ENCODE assay signal across 26 cellular contexts in the genomic region with DNA sequence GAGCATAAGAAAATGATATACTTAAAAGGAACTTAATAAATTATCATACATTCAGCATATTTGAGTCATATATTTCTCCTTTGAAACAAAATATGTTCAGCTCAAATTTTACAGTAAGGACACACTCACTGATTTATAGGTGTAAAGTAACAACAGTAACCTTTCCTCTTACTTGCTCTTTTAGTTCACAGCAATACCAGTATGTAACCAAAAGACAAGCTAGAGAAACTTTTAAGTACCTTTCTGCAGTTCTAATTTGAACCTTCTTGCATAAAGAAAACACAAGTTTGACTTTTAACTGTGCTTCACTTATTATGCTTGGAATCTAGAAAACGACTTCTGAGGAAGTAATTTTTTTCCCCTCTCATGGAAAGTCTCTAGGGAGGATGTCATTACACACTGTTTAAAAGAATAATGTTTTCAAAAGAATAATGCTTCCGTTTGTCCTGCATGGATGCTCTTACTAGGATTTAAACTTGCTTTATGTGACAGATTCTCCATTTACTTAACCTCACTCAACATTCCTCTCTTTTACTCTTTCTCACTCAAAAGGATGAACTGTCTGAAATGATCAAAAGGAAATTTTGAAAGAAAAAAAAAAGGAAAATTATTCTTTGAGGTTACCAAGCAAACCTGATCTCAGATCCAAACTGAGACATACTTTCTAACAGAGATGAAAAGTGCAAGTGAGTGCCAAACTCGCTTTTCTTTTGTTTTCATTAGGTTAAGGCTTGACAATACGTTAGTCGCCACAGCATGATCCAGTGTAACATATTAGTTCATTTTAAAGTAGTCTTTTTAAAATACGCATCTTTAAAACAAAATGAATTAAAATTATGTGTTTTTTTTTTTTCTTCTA. TPM values are rescaled to one million over a fixed set of nuclear protein-coding genes. Genes with fewer than 3 reads are reported as not detected.
A peak's percentile ranks its signal among the peaks of the same experiment; 100 is the strongest.
DNase-seq lines count a peak whose midpoint lies in the region; ATAC-seq, FAIRE-seq and TF ChIP-seq lines count a peak whose summit lies in the region.
"Had no signal": no experiment of that assay in that cellular context is flagged by ENCODE, and none has a peak within 500 bp of the region (broad histone marks: within the 10 kb centered on the region; RNA-seq: fewer than 3 reads in every experiment).

No MANE protein-coding gene starts in this region.

- H3K9me3 ChIP-seq in K562 (replicated peaks; ENCODE audit: control insufficient read depth, insufficient read depth, low read depth, low read length) (no peaks in the 10 kb centered on the region), Caco-2 (no peaks in the 10 kb centered on the region)
- H3K9me3 ChIP-seq: ascending aorta, esophagus squamous epithelium, heart left ventricle, stomach, transverse colon had no signal

- CTCF ChIA-PET in K562 (lab: Yijun Ruan, JAX; ENCODE audit: low intra/inter-chr PET ratio) (no interaction called here), Caco-2 (lab: Charles Lee) (no interaction called here)

- peaks cover 15% of the 10 kb centered on the region for H3K36me3 Mint-ChIP-seq in HFFc6 (ENCODE audit: low read depth)
- peaks cover 11% of the 10 kb centered on the region for H3K36me3 Mint-ChIP-seq in mesothelial cell of epicardium
- H3K36me3 Mint-ChIP-seq in stimulated activated naive B cell treated with anti-CD40 and anti-IgM and Interleukin-4, amounts not matched to agents 10 μg/mL and 1 μg/mL and 100 μg/mL, for 72 hours: peaks cover 11 to 13% of the 10 kb centered on the region in 2 donors
- no peaks in the 10 kb centered on the region for H3K36me3 Mint-ChIP-seq in Caco-2 (ENCODE audit: insufficient read depth, unreplicated experiment)
- H3K36me3 Mint-ChIP-seq: activated naive CD4-positive, alpha-beta T cell treated with anti-CD3 and anti-CD28 coated beads, Interleukin-2, amount 50 U/mL, for 72 hours had no signal

- no peak for TF ChIP-seq RAD21 in K562 (CRISPR knock-in tag; conservative IDR thresholded peaks at IDR 0.05 in 1 of 2, IDR thresholded peaks at IDR 0.05 in 1 of 2)

- H4K20me1 ChIP-seq in K562 (replicated peaks; ENCODE audit: control insufficient read depth, insufficient read depth, low read length): no peaks in the 10 kb centered on the region

- intact Hi-C loops in K562 (cut with micrococcal nuclease): loop anchor here (5.0 kb wide), 1 partner anchor 157 kb away; no protein-coding TSS in a partner anchor
- intact Hi-C loops in Caco-2 (cut with micrococcal nuclease; ENCODE audit: unreplicated experiment): no loop called here

- no peaks in the 10 kb centered on the region; a peak in 1 of 5 replicates for H3K4me1 ChIP-seq in K562 (replicated peaks in 1 of 2; ENCODE audit: control insufficient read depth in 2 of 2, insufficient read depth in 2 of 2, low read length in 2 of 2)
- H3K4me1 ChIP-seq in Caco-2: no peaks in the 10 kb centered on the region
- H3K4me1 ChIP-seq: esophagus squamous epithelium, stomach, transverse colon had no signal

- H3K4me1 Mint-ChIP-seq in HFFc6 (ENCODE audit: low read depth): peaks cover 68% of the 10 kb centered on the region
- H3K4me1 Mint-ChIP-seq in mesothelial cell of epicardium: peaks cover 48% of the 10 kb centered on the region
- peaks cover 15 to 48% of the 10 kb centered on the region in 2 donors for H3K4me1 Mint-ChIP-seq in stimulated activated naive B cell treated with anti-CD40 and anti-IgM and Interleukin-4, amounts not matched to agents 10 μg/mL and 1 μg/mL and 100 μg/mL, for 72 hours
- H3K4me1 Mint-ChIP-seq in Caco-2 (ENCODE audit: low read depth, unreplicated experiment): no peaks in the 10 kb centered on the region
- H3K4me1 Mint-ChIP-seq: activated CD4-positive, alpha-beta T cell treated with anti-CD3 and anti-CD28 coated beads, Interleukin-2, amount 10 ng/mL, durations not matched to agents 7 days and 5 days had no signal

- H2AFZ ChIP-seq in K562 (ENCODE audit: low read depth, low read length): no peak overlapping the region

- H3K27ac ChIP-seq in K562 (ENCODE audit: extremely low read depth, low read depth, low read length): no peak overlapping the region
- H3K27ac ChIP-seq: ascending aorta, esophagus squamous epithelium, heart left ventricle, stomach, transverse colon, VCaP had no signal

- H3K9ac ChIP-seq in K562 (ENCODE audit: insufficient read depth in 1 of 2, low read depth in 2 of 2, low read length in 2 of 2): no peak overlapping the region

- H3K9me1 ChIP-seq in K562 (ENCODE audit: control insufficient read depth, insufficient read depth, low read length): no peaks in the 10 kb centered on the region

- H3K9me3 Mint-ChIP-seq in HFFc6: no peaks in the 10 kb centered on the region
- H3K9me3 Mint-ChIP-seq in mesothelial cell of epicardium: no peaks in the 10 kb centered on the region
- no peaks in the 10 kb centered on the region for H3K9me3 Mint-ChIP-seq in stimulated activated naive B cell treated with anti-CD40 and anti-IgM and Interleukin-4, amounts not matched to agents 10 μg/mL and 1 μg/mL and 100 μg/mL, for 72 hours
- H3K9me3 Mint-ChIP-seq in Caco-2 (ENCODE audit: unreplicated experiment): no peaks in the 10 kb centered on the region
- H3K9me3 Mint-ChIP-seq: activated CD4-positive, alpha-beta T cell treated with anti-CD3 and anti-CD28 coated beads, Interleukin-2, amount 10 ng/mL, durations not matched to agents 7 days and 5 days; activated naive CD4-positive, alpha-beta T cell treated with anti-CD3 and anti-CD28 coated beads, Interleukin-2, amount 50 U/mL, for 72 hours had no signal

- TF ChIP-seq POLR2A in K562 (conservative IDR thresholded peaks at IDR 0.05): no peak

- H3K4me3 Mint-ChIP-seq in HFFc6 (peak overlapping the region; percentile 12; the same call in 1 of the 2 replicates), mesothelial cell of epicardium (no peak overlapping the region), Caco-2 (ENCODE audit: unreplicated experiment) (no peak overlapping the region)
- H3K4me3 Mint-ChIP-seq in stimulated activated naive B cell treated with anti-CD40 and anti-IgM and Interleukin-4, amounts not matched to agents 10 μg/mL and 1 μg/mL and 100 μg/mL, for 72 hours: peak overlapping the region; percentile 17 to 56
- H3K4me3 Mint-ChIP-seq: activated CD4-positive, alpha-beta T cell treated with anti-CD3 and anti-CD28 coated beads, Interleukin-2, amount 10 ng/mL, durations not matched to agents 7 days and 5 days had no signal

- no peaks in the 10 kb centered on the region for H3K79me2 ChIP-seq in K562 (ENCODE audit: control insufficient read depth, insufficient read depth, low read length)

- H3K27ac Mint-ChIP-seq in HFFc6 (peak overlapping the region; percentile 10; the same call in 1 of the 2 replicates), mesothelial cell of epicardium (peak overlapping the region; percentile 87), Caco-2 (ENCODE audit: unreplicated experiment) (no peak overlapping the region)
- H3K27ac Mint-ChIP-seq in stimulated activated naive B cell treated with anti-CD40 and anti-IgM and Interleukin-4, amounts not matched to agents 10 μg/mL and 1 μg/mL and 100 μg/mL, for 72 hours: no peak overlapping the region
- H3K27ac Mint-ChIP-seq: activated CD4-positive, alpha-beta T cell treated with anti-CD3 and anti-CD28 coated beads, Interleukin-2, amount 10 ng/mL, durations not matched to agents 7 days and 5 days; activated naive CD4-positive, alpha-beta T cell treated with anti-CD3 and anti-CD28 coated beads, Interleukin-2, amount 50 U/mL, for 72 hours had no signal

- no peaks in the 10 kb centered on the region for H3K27me3 Mint-ChIP-seq in HFFc6 (ENCODE audit: insufficient read depth)
- H3K27me3 Mint-ChIP-seq in mesothelial cell of epicardium (ENCODE audit: low read depth): no peaks in the 10 kb centered on the region
- no peaks in the 10 kb centered on the region for H3K27me3 Mint-ChIP-seq in stimulated activated naive B cell treated with anti-CD40 and anti-IgM and Interleukin-4, amounts not matched to agents 10 μg/mL and 1 μg/mL and 100 μg/mL, for 72 hours
- peaks cover 19% of the 10 kb centered on the region for H3K27me3 Mint-ChIP-seq in Caco-2 (ENCODE audit: insufficient read depth, unreplicated experiment)

- DNase-seq in HFFc6 (no peak), K562 (ENCODE audit: extremely low read depth in 1 of 4, low spot score in 3 of 4) (no peak), mesothelial cell of epicardium (ENCODE audit: low spot score in 2 of 2, unreplicated experiment in 2 of 2) (no peak), ureter (ENCODE audit: low spot score) (no peak), Caco-2 (no peak)
- DNase-seq in stimulated activated naive B cell treated with anti-CD40 and anti-IgM and Interleukin-4, amounts not matched to agents 10 μg/mL and 1 μg/mL and 100 μg/mL, for 72 hours: no peak
- DNase-seq: activated CD4-positive, alpha-beta T cell treated with anti-CD3 and anti-CD28 coated beads, Interleukin-2, amount 10 ng/mL, durations not matched to agents 7 days and 5 days; cerebellar nuclear complex; DND-41; effector memory CD4-positive, alpha-beta T cell; esophagus squamous epithelium; heart left ventricle; left colon; midbrain; NCI-H1436; NCI-H2107; NCI-H524 treated with DMSO at 0.1 percent for 48 hours; stimulated activated CD4-positive, alpha-beta T cell treated with anti-CD3 and anti-CD28 coated beads, Interleukin-12 subunit alpha, Interleukin-12 subunit beta, amount 100 ng/mL, for 4 hours; stomach; transverse colon had no signal

- H3K4me2 ChIP-seq in K562 (ENCODE audit: insufficient read depth, low read length): no peak overlapping the region

- POLR2A ChIA-PET in K562 (lab: Yijun Ruan, JAX): interaction anchor here (1.7 kb wide), 1 partner anchor 12 kb away, joined by 4 read pairs; no protein-coding TSS in a partner anchor
- POLR2A ChIA-PET in Caco-2 (lab: Charles Lee): no interaction called here

- WGBS in K562 (ENCODE audit: insufficient coverage, low coverage, missing lambda C conversion rate): under 1% methylated on average over 6 of the region's 6 CpGs

- TF ChIP-seq CTCF in HFFc6 (IDR thresholded peaks at IDR 0.05) (no peak), K562 (IDR thresholded peaks at IDR 0.05 in 2 of 3, conservative IDR thresholded peaks at IDR 0.05 in 1 of 3; ENCODE audit: insufficient read depth in 2 of 3, low read depth in 1 of 3, low read length in 3 of 3) (no peak), mesothelial cell of epicardium (IDR thresholded peaks at IDR 0.05; ENCODE audit: unreplicated experiment) (no peak), Caco-2 (IDR thresholded peaks at IDR 0.05; ENCODE audit: insufficient read depth in 1 of 2, low read depth in 1 of 2, low read length in 1 of 2, severe bottlenecking in 1 of 2, unreplicated experiment in 1 of 2) (no peak)

- H3K4me3 ChIP-seq in K562 (no peak overlapping the region), Caco-2 (ENCODE audit: low read depth, low read length) (no peak overlapping the region)
- H3K4me3 ChIP-seq: ascending aorta, esophagus squamous epithelium, heart left ventricle, stomach, transverse colon had no signal

- no TSS peak for BruUV-seq in K562 (replicated peaks; lab: Mats Ljungman, UMichigan)
- BruUV-seq in Caco-2 (replicated peaks; lab: Mats Ljungman, UMichigan): no TSS peak

- ATAC-seq in K562: no peak
- peak; percentile 73 to 80 for ATAC-seq in stimulated activated naive B cell treated with anti-CD40 and anti-IgM and Interleukin-4, amounts not matched to agents 10 μg/mL and 1 μg/mL and 100 μg/mL, for 72 hours (replicated peaks)
- no peak for ATAC-seq in GM18861 (IDR thresholded peaks at IDR 0.05; ENCODE audit: unreplicated experiment)
- ATAC-seq in HG02798 (IDR thresholded peaks at IDR 0.05; ENCODE audit: poor library complexity, unreplicated experiment): no peak
- ATAC-seq: heart left ventricle, left colon had no signal

- in situ Hi-C loops in K562 (cut with MboI): no loop called here

- no peak for TF ChIP-seq EP300 in K562 (IDR thresholded peaks at IDR 0.05; ENCODE audit: low read length)

- FAIRE-seq in K562 (lab: Jason Lieb, UNC): no peak
- FAIRE-seq: GM12891 had no signal

- H3K27me3 ChIP-seq in K562 (ENCODE audit: control insufficient read depth in 2 of 2, insufficient read depth in 2 of 2, low read length in 2 of 2) (peaks cover 0 to 9% of the 10 kb centered on the region in 2 experiments; a peak in 1 of 5 replicates), Caco-2 (replicated peaks; ENCODE audit: control insufficient read depth, insufficient read depth, low read length) (no peaks in the 10 kb centered on the region; the same call in none of the 2 replicates)
- H3K27me3 ChIP-seq: ascending aorta, esophagus squamous epithelium, heart left ventricle, stomach, transverse colon had no signal

- H3K36me3 ChIP-seq in K562 (ENCODE audit: control insufficient read depth, insufficient read depth, low read length): no peaks in the 10 kb centered on the region
- H3K36me3 ChIP-seq in Caco-2 (ENCODE audit: control insufficient read depth, insufficient read depth, low read length): no peaks in the 10 kb centered on the region
- H3K36me3 ChIP-seq: transverse colon had no signal

RNA-seq across cellular contexts. Expression of gene CALHM6, which starts 22.4 kb away (rescaled TPM):
- 1 to 10 TPM in 2 of 6 experiments, under 1 TPM in 2, not detected in 2; 0.31 to 2.1 (median 1.0) TPM for total RNA-seq in HFFc6 (2021; fragmentation: NEBNext Ultra II Directional; extraction: Animal tissue kit (Norgen Biotek cat#: 25700))
- total RNA-seq in K562 (2011; cell fraction: chromatin; rRNA removed; ENCODE audit: low replicate concordance): not detected in 2 replicates
- not detected in 2 replicates for total RNA-seq in K562 (2011; cell fraction: nucleolus; rRNA removed)
- total RNA-seq in K562 (2011; cell fraction: nucleoplasm; rRNA removed): not detected in 2 replicates
- total RNA-seq in K562 (2014; rRNA removed) (not detected in 2 replicates), K562 (2014; rRNA removed; fragmentation: Illumina TruSeq; extraction: Trizol) (not detected in 2 replicates), K562 (2015; rRNA removed; fragmentation: Illumina TruSeq; extraction: Trizol) (not detected in 2 replicates), K562 (2021) (not detected in 2 replicates), mesothelial cell of epicardium (2.2 to 2.4 TPM (median 2.4 TPM) in 3 replicates), ureter (2.2 TPM), Caco-2 (2022) (not detected in 2 replicates)
- polyA plus RNA-seq in K562 (2011; rRNA removed) (0.24 TPM in 1 of 2 replicates, not detected in the other), K562 (2014; fragmentation: Illumina TruSeq; extraction: Trizol) (not detected in 2 replicates), K562 (2014; fragmentation: Nextera tagmentation; extraction: Ambion mirVana) (not detected), K562 (2014; rRNA removed) (not detected in 2 replicates)
- polyA plus RNA-seq in K562 (2011; cell fraction: cytosol; rRNA removed): not detected in 2 replicates
- polyA plus RNA-seq in K562 (2011; cell fraction: nucleus; rRNA removed): not detected in 2 replicates
- not detected in 2 replicates for polyA plus RNA-seq in K562 (2012)
- not detected in 2 replicates for polyA minus RNA-seq in K562 (2011; rRNA and poly(A)+ RNA removed)
- not detected in 2 replicates for polyA minus RNA-seq in K562 (2011; cell fraction: cytosol; rRNA and poly(A)+ RNA removed)
- polyA minus RNA-seq in K562 (2011; cell fraction: nucleus; rRNA and poly(A)+ RNA removed): not detected in 2 replicates
- total RNA-seq: ascending aorta had no signal

Comparison
In these comparisons a context has a peak if more than half of its experiments do, and no peak if none do; other contexts are left out.
1. H3K27ac Mint-ChIP-seq: peak in HFFc6 (single experiment) and mesothelial cell of epicardium (single experiment); none in stimulated activated naive B cell treated with anti-CD40 and anti-IgM and Interleukin-4, amounts not matched to agents 10 μg/mL and 1 μg/mL and 100 μg/mL, for 72 hours (single experiment) and Caco-2 (single experiment).
2. H3K4me3 Mint-ChIP-seq: peak in HFFc6 (single experiment) and stimulated activated naive B cell treated with anti-CD40 and anti-IgM and Interleukin-4, amounts not matched to agents 10 μg/mL and 1 μg/mL and 100 μg/mL, for 72 hours (2 of 2); none in mesothelial cell of epicardium (single experiment) and Caco-2 (single experiment).
3. ATAC-seq: peak in stimulated activated naive B cell treated with anti-CD40 and anti-IgM and Interleukin-4, amounts not matched to agents 10 μg/mL and 1 μg/mL and 100 μg/mL, for 72 hours (2 of 2); none in K562 (single experiment), GM18861 (single experiment) and HG02798 (single experiment).